In the genomic region with DNA sequence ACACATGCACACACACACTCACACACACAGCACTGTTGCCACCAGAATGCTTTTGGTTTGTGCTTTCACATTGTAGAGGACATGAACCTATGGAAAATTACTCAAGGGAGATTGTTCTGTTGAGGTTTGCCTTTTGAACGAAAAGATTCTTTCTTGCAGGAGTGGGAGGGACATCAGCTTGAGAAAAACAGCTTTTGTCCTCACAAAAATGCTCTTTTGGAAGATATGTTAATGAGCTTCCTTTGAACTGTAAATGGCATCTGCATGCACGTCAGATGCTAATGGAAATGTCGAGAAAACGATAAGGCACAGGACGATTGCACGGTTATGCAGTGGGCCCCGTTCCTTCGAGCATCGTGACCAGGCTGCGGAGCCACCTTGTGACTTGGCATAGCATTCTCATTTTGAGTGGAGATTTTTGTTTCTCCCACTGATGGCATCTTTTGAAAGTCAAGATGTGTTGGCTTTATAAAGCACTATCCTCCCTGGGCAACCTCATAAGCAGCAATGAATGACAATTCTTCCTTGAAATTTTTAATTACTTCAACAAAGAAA, we compare ENCODE assay signal across 18 cellular contexts.
A peak's percentile ranks its signal among the peaks of the same experiment; 100 is the strongest.
DNase-seq lines count a peak whose midpoint lies in the region; ATAC-seq, FAIRE-seq and TF ChIP-seq lines count a peak whose summit lies in the region.
"Had no signal": no experiment of that assay in that cellular context is flagged by ENCODE, and none has a peak within 500 bp of the region (broad histone marks: within the 10 kb centered on the region; RNA-seq: fewer than 3 reads in every experiment).

No MANE protein-coding gene starts in this region.

- no peak overlapping the region for H4K8ac ChIP-seq in H1 (ENCODE audit: extremely low read depth, insufficient read depth, low read length)

- no peak overlapping the region for H4K5ac ChIP-seq in H1 (ENCODE audit: insufficient read length, low read depth, low read length)

- H3K9me3 ChIP-seq in A549, result no peaks in the 10 kb centered on the region
- no peaks in the 10 kb centered on the region for H3K9me3 ChIP-seq in HAP-1
- H3K9me3 ChIP-seq in H1 (ENCODE audit: insufficient read depth in 2 of 2, low read depth in 1 of 2, low read length in 1 of 2), result no peaks in the 10 kb centered on the region
- H3K9me3 ChIP-seq in A673 (ENCODE audit: low read depth, low read length, poor library complexity, severe bottlenecking), result peaks cover 6% of the 10 kb centered on the region
- no peaks in the 10 kb centered on the region for H3K9me3 ChIP-seq in small intestine (ENCODE audit: control insufficient read depth, low read depth)
- H3K9me3 ChIP-seq: BE2C had no signal

- H3K4me1 ChIP-seq in A549 (no peaks in the 10 kb centered on the region), HAP-1 (peaks cover 6% of the 10 kb centered on the region), H1 (replicated peaks in 1 of 4; ENCODE audit: control insufficient read depth in 3 of 4, insufficient read depth in 4 of 4, low read length in 3 of 4) (peaks cover 0 to 4% (median 2%) of the 10 kb centered on the region in 4 experiments; a peak in 3 of 7 replicates), A673 (ENCODE audit: insufficient read depth, low read length, poor library complexity, severe bottlenecking) (no peaks in the 10 kb centered on the region), small intestine (ENCODE audit: control insufficient read depth in 2 of 2, insufficient read depth in 1 of 2, low read depth in 1 of 2, low read length in 1 of 2) (no peaks in the 10 kb centered on the region)

- DNase-seq in A549 (ENCODE audit: low read depth in 1 of 2, low spot score in 1 of 2) (no peak), HAP-1 (ENCODE audit: low spot score in 2 of 2) (peak; percentile 20 to 60), H1 (ENCODE audit: low read depth in 1 of 2, low spot score in 2 of 2) (no peak), medulla oblongata (ENCODE audit: extremely low spot score) (peak; percentile 9), occipital lobe (lab: John Stamatoyannopoulos, UW) (no peak), A673 (ENCODE audit: low spot score) (no peak), small intestine (no peak)
- no peak for DNase-seq in activated CD8-positive, alpha-beta memory T cell treated with anti-CD3 and anti-CD28 coated beads for 24 hours
- DNase-seq: BE2C; CD4-positive, alpha-beta memory T cell; COR-L47; DMS153; DMS79 treated with DMSO at 0.1 percent for 48 hours; GDM1; H7 had no signal

- H2BK5ac ChIP-seq in H1 (ENCODE audit: low read depth, low read length), result no peak overlapping the region

- no peak overlapping the region for H2BK120ac ChIP-seq in H1 (replicated peaks; ENCODE audit: low read depth, low read length)

- no peak overlapping the region for H3K9ac ChIP-seq in H1 (replicated peaks in 1 of 4; ENCODE audit: extremely low read depth in 1 of 4, low read depth in 3 of 4, low read length in 3 of 4)

- no peaks in the 10 kb centered on the region for H3K23me2 ChIP-seq in H1 (ENCODE audit: low read depth, low read length)

- no peak overlapping the region for H3K4me2 ChIP-seq in A549
- peak overlapping the region in 1 of 2 experiments; percentile 10; a peak in 1 of 4 replicates for H3K4me2 ChIP-seq in H1 (ENCODE audit: insufficient read depth in 1 of 2, low read depth in 2 of 2, low read length in 2 of 2)

- no peak for TF ChIP-seq RAD21 in A549 (conservative IDR thresholded peaks at IDR 0.05 in 1 of 2, IDR thresholded peaks at IDR 0.05 in 1 of 2)
- no peak for TF ChIP-seq RAD21 in H1 (IDR thresholded peaks at IDR 0.05 in 1 of 2, conservative IDR thresholded peaks at IDR 0.05 in 1 of 2; ENCODE audit: low read depth in 2 of 2, low read length in 2 of 2)

- H3K36me3 ChIP-seq in HAP-1 (replicated peaks) (no peaks in the 10 kb centered on the region), H1 (ENCODE audit: control insufficient read depth in 2 of 4, insufficient read depth in 4 of 4, low read length in 3 of 4) (no peaks in the 10 kb centered on the region), A673 (ENCODE audit: insufficient read depth, low read length, poor library complexity, severe bottlenecking) (no peaks in the 10 kb centered on the region), small intestine (ENCODE audit: control insufficient read depth in 2 of 2, insufficient read depth in 2 of 2, low read length in 2 of 2) (no peaks in the 10 kb centered on the region)
- H3K36me3 ChIP-seq: BE2C had no signal

- TF ChIP-seq EP300 in A549 (IDR thresholded peaks at IDR 0.05) (no peak), H1 (IDR thresholded peaks at IDR 0.05; ENCODE audit: borderline replicate concordance in 1 of 2, low read depth in 2 of 2, low read length in 2 of 2) (no peak)

- 0 out of 2 replicates have a peak overlapping the region, but pooled peaks have one; percentile 10 for H2BK12ac ChIP-seq in H1 (ENCODE audit: low read depth, low read length)

- 38% methylated on average over 10 of the region's 10 CpGs for WGBS in A549 (ENCODE audit: missing lambda C conversion rate)
- 83% methylated on average over 10 of the region's 10 CpGs; no CpG with 5 or more reads in 1 of the 2 experiments for WGBS in H1 (ENCODE audit: extremely low coverage in 1 of 2, insufficient coverage in 1 of 2, insufficient read length in 1 of 2, insufficient replicate concordance in 2 of 2, low coverage in 1 of 2, low lambda C conversion rate in 2 of 2, missing lambda C conversion rate in 1 of 2), 2 experiments
- 78 to 89% (median 86%) methylated on average over 10 of the region's 10 CpGs for WGBS in small intestine, 3 donors

- H3K18ac ChIP-seq in H1 (ENCODE audit: extremely low read depth, low read length), result no peak overlapping the region

- in situ Hi-C loops in HAP-1 (cut with MboI; ENCODE audit: low sequenced_read_pairs), result no loop called here

- H3K4ac ChIP-seq in H1 (replicated peaks; ENCODE audit: insufficient read length, low read depth, low read length), result no peak overlapping the region

- H3K79me1 ChIP-seq in H1 (ENCODE audit: low read depth, low read length), result no peaks in the 10 kb centered on the region

- H3K56ac ChIP-seq in H1 (replicated peaks; ENCODE audit: insufficient read length, low read depth, low read length), result no peak overlapping the region

- no TSS peak for BruUV-seq in A673 (replicated peaks; lab: Mats Ljungman, UMichigan)

- H3K27ac ChIP-seq in A549 (no peak overlapping the region), H1 (ENCODE audit: low read depth, low read length) (no peak overlapping the region), A673 (ENCODE audit: low read depth, low read length, poor library complexity, severe bottlenecking) (no peak overlapping the region), small intestine (ENCODE audit: low read depth in 1 of 2, low read length in 1 of 2) (no peak overlapping the region)
- H3K27ac ChIP-seq: C4-2B had no signal

- H4K91ac ChIP-seq in H1 (replicated peaks; ENCODE audit: insufficient read length, low read length), result no peak overlapping the region

- H3K4me3 ChIP-seq in A549 (no peak overlapping the region), HAP-1 (no peak overlapping the region), H1 (ENCODE audit: extremely low read depth in 1 of 4, insufficient read depth in 2 of 4, low read depth in 3 of 4, low read length in 4 of 4) (no peak overlapping the region), A673 (ENCODE audit: low read depth, low read length, poor library complexity, severe bottlenecking) (no peak overlapping the region), small intestine (ENCODE audit: low read depth in 1 of 2, low read length in 2 of 2) (no peak overlapping the region)
- H3K4me3 ChIP-seq: K562 had no signal

- ATAC-seq in A549, result no peak
- ATAC-seq: K562 had no signal

- H4K20me1 ChIP-seq in H1 (replicated peaks in 1 of 2; ENCODE audit: control insufficient read depth in 1 of 2, insufficient read depth in 2 of 2, low read length in 2 of 2), result no peaks in the 10 kb centered on the region

- H3K23ac ChIP-seq in H1 (ENCODE audit: insufficient read length), result no peak overlapping the region

- intact Hi-C loops in A673 (cut with micrococcal nuclease; ENCODE audit: unreplicated experiment), result no loop called here

- POLR2A ChIA-PET in A549 (lab: Yijun Ruan, JAX) (no interaction called here), H1 (lab: Charles Lee; ENCODE audit: partially characterized antibody) (interaction anchor here (0.7 kb wide), 1 partner anchor 101 kb away, joined by 3 read pairs; no protein-coding TSS in a partner anchor), A673 (lab: Charles Lee; ENCODE audit: low non-redundant PET) (no interaction called here)

- H2BK15ac ChIP-seq in H1 (ENCODE audit: low read length), result no peak overlapping the region

- no peak overlapping the region for H3K14ac ChIP-seq in H1 (ENCODE audit: insufficient read length)

- H2AFZ ChIP-seq in H1 (ENCODE audit: low read length), result peak overlapping the region; percentile 70

- no peak overlapping the region for H2BK20ac ChIP-seq in H1 (ENCODE audit: low read length)

- H3K27me3 ChIP-seq in HAP-1 (ENCODE audit: low read depth) (no peaks in the 10 kb centered on the region), H1 (replicated peaks in 1 of 4; ENCODE audit: control insufficient read depth in 3 of 4, extremely low read depth in 1 of 4, insufficient read depth in 3 of 4, low read length in 3 of 4) (no peaks in the 10 kb centered on the region), A673 (replicated peaks; ENCODE audit: insufficient read depth, low read depth, low read length, poor library complexity) (no peaks in the 10 kb centered on the region), small intestine (ENCODE audit: control insufficient read depth in 2 of 2, insufficient read depth in 2 of 2, low read length in 2 of 2) (no peaks in the 10 kb centered on the region)
- H3K27me3 ChIP-seq: BE2C had no signal

- CTCF ChIA-PET in A549 (lab: Yijun Ruan, JAX) (no interaction called here), H1 (lab: Charles Lee; ENCODE audit: partially characterized antibody) (interaction anchor here (2.3 kb wide), 1 partner anchor 140 kb away, joined by 5 read pairs; no protein-coding TSS in a partner anchor), A673 (lab: Charles Lee) (no interaction called here)

- no peaks in the 10 kb centered on the region for H3K79me2 ChIP-seq in H1 (ENCODE audit: control insufficient read depth in 1 of 2, insufficient read depth in 2 of 2, low read length in 2 of 2)

- FAIRE-seq in A549 (lab: Jason Lieb, UNC), result peak; percentile 49
- peak; percentile 24 for FAIRE-seq in H1 (lab: Jason Lieb, UNC)
- FAIRE-seq in small intestine (lab: Jason Lieb, UNC), result no peak
- FAIRE-seq: D721Med, K562 had no signal

- H2AK5ac ChIP-seq in H1 (ENCODE audit: low read depth, low read length), result no peak overlapping the region

- no peak for TF ChIP-seq CTCF in A549 (IDR thresholded peaks at IDR 0.05)
- no peak for TF ChIP-seq CTCF in H1 (IDR thresholded peaks at IDR 0.05; ENCODE audit: control extremely low read depth in 1 of 3, insufficient read depth in 1 of 3, low read depth in 1 of 3, low read length in 3 of 3)
- no peak for TF ChIP-seq CTCF in A673 (conservative IDR thresholded peaks at IDR 0.05; ENCODE audit: low read depth, low read length)

- no peak for TF ChIP-seq POLR2A in A549 (IDR thresholded peaks at IDR 0.05; ENCODE audit: low read length)
- no peak for TF ChIP-seq POLR2A in H1 (IDR thresholded peaks at IDR 0.05; ENCODE audit: control extremely low read depth in 1 of 2, low read depth in 2 of 2, low read length in 2 of 2)

TF ChIP-seq in A549, 52 proteins besides CTCF, POLR2A, EP300 and RAD21 (continues in another document):
- no peak for TF ChIP-seq JUNB (IDR thresholded peaks at IDR 0.05)

TF ChIP-seq in H1, 55 proteins besides CTCF, POLR2A, EP300 and RAD21 (continues in another document):
- no peak for TF ChIP-seq KDM1A (IDR thresholded peaks at IDR 0.05; ENCODE audit: borderline replicate concordance, low read length)

Comparison
In these comparisons a context has a peak if more than half of its experiments do, and no peak if none do; other contexts are left out.
1. DNase-seq: peak in HAP-1 (2 of 2) and medulla oblongata (single experiment); none in A549 (0 of 2), H1 (0 of 2), occipital lobe (single experiment), A673 (single experiment), small intestine (single experiment) and activated CD8-positive, alpha-beta memory T cell treated with anti-CD3 and anti-CD28 coated beads for 24 hours (single experiment).